ENCODE assay signal across 1 cellular context in the genomic region with DNA sequence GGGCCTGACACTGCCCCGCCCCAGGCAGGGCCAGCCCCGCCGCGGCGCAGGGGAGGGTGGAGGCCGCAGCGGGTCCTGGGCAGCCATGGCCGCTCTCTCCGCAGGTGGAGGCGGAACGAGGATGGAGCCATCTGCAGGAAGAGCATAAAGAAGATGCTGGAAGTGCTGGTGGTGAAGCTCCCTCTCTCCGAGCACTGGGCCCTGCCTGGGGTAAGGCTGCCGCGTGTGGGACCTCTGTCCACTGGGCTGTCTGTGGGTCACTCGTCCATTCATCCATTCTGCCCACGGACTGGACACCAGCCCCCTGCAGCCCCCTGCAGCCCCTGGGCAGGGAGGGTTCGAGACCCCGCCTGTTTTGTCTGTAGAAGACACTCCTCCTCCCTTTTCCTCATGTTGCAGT.
TF ChIP-seq lines count a peak whose summit lies in the region.

No MANE protein-coding gene starts in this region.

TF ChIP-seq in H1, 55 proteins besides CTCF, POLR2A, EP300 and RAD21:
- TF ChIP-seq KDM1A (IDR thresholded peaks at IDR 0.05; ENCODE audit: borderline replicate concordance, low read length) (no peak), SRF (IDR thresholded peaks at IDR 0.05; ENCODE audit: low read depth, low read length) (no peak), YY1 (IDR thresholded peaks at IDR 0.05; ENCODE audit: low read depth, low read length) (no peak), CHD2 (IDR thresholded peaks at IDR 0.05; ENCODE audit: low read length) (no peak), POLR2AphosphoS5 (IDR thresholded peaks at IDR 0.05; ENCODE audit: low read depth, low read length) (no peak), SUZ12 (IDR thresholded peaks at IDR 0.05; ENCODE audit: low read length) (no peak), JUN (IDR thresholded peaks at IDR 0.05; ENCODE audit: low read depth, low read length) (no peak), HDAC2 (IDR thresholded peaks at IDR 0.05; ENCODE audit: borderline replicate concordance in 1 of 2, low read depth in 2 of 2, low read length in 2 of 2) (no peak), NRF1 (IDR thresholded peaks at IDR 0.05; ENCODE audit: low read depth, low read length) (no peak), BACH1 (IDR thresholded peaks at IDR 0.05; ENCODE audit: low read length) (no peak), EGR1 (IDR thresholded peaks at IDR 0.05; ENCODE audit: borderline replicate concordance, low read depth, low read length) (no peak), NANOG (IDR thresholded peaks at IDR 0.05; ENCODE audit: insufficient read depth, low read depth, low read length, poor library complexity, severe bottlenecking) (no peak), ASH2L (IDR thresholded peaks at IDR 0.05; ENCODE audit: low read length) (no peak), TBP (IDR thresholded peaks at IDR 0.05; ENCODE audit: low read depth, low read length) (no peak), CREB1 (IDR thresholded peaks at IDR 0.05) (no peak), CBX8 (IDR thresholded peaks at IDR 0.05; ENCODE audit: borderline replicate concordance, low read depth, low read length) (no peak), CTBP2 (IDR thresholded peaks at IDR 0.05; ENCODE audit: borderline replicate concordance, insufficient read depth, insufficient read length, low read length) (no peak), SIX5 (IDR thresholded peaks at IDR 0.05; ENCODE audit: low read depth, low read length) (no peak), FOSL1 (IDR thresholded peaks at IDR 0.05; ENCODE audit: insufficient read depth, low read depth, low read length) (no peak)
